9 cellular contexts compared by ENCODE assay signal in the genomic region with DNA sequence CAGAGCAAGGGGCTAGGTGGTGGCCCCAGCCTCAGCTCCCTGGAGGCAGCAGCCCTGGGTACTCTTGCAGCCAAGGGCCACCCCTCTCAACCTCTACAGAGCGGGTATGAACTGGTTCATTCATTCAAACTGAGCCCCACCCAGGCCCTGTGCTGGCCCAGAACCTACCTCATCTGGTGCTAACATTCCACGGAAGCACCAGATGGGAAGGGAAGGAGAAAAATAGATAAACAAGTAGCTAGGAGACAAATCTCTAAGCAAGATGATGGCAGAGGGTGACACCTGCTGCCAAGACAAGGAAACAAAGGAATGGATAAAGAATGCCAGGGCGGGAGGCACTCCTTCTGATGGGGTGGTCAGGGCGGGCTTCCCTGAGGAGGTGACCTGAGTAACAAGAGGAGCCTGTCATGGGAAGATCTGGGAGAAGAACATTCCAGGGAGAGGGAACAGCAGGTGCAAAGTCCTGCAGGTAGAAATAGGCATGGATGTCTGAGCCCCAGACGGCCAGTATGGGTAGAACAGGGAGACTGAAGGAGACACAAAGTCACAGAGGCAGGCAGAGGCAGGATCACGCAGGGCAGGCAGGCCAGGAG. TPM values are rescaled to one million over a fixed set of nuclear protein-coding genes. Genes with fewer than 3 reads are reported as not detected.
DNase-seq lines count a peak whose midpoint lies in the region; ATAC-seq lines count a peak whose summit lies in the region.
"Had no signal": no experiment of that assay in that cellular context is flagged by ENCODE, and none has a peak within 500 bp of the region (broad histone marks: within the 10 kb centered on the region; RNA-seq: fewer than 3 reads in every experiment).

No MANE protein-coding gene starts in this region.

- peaks cover 15% of the 10 kb centered on the region for H3K36me3 ChIP-seq in effector memory CD4-positive, alpha-beta T cell (ENCODE audit: control insufficient read depth, insufficient read depth, low read length)

- ATAC-seq in sciatic nerve (peak; percentile 58), GM18858 (IDR thresholded peaks at IDR 0.05; ENCODE audit: unreplicated experiment) (no peak)
- ATAC-seq: left lobe of liver had no signal

- peak overlapping the region; percentile 25 for H3K27ac ChIP-seq in effector memory CD4-positive, alpha-beta T cell (ENCODE audit: insufficient read depth, low read length, poor library complexity, severe bottlenecking)

- peak; percentile 66 to 73 for DNase-seq in NCI-H524 (lab: John Stamatoyannopoulos, UW)
- no peak for DNase-seq in NCI-H524 treated with DMSO at 0.1 percent for 48 hours (lab: John Stamatoyannopoulos, UW)
- DNase-seq in NCI-H2171 (lab: John Stamatoyannopoulos, UW): peak; percentile 88
- DNase-seq in effector memory CD4-positive, alpha-beta T cell: no peak
- DNase-seq in sciatic nerve (ENCODE audit: low spot score): no peak
- DNase-seq in HK-2 (ENCODE audit: unreplicated experiment): no peak
- DNase-seq in NCI-H1048 (lab: John Stamatoyannopoulos, UW): no peak

- no peak overlapping the region for H3K4me3 ChIP-seq in effector memory CD4-positive, alpha-beta T cell (ENCODE audit: insufficient read depth, low read depth, low read length, poor library complexity, severe bottlenecking)

- H3K27me3 ChIP-seq in effector memory CD4-positive, alpha-beta T cell (replicated peaks; ENCODE audit: control insufficient read depth, insufficient read depth, low read length, poor library complexity, severe bottlenecking): no peaks in the 10 kb centered on the region

- H3K9me3 ChIP-seq in effector memory CD4-positive, alpha-beta T cell (ENCODE audit: control insufficient read depth, low read length): no peaks in the 10 kb centered on the region

- intact Hi-C loops in sciatic nerve (cut with DNase I): loop anchor here (5.0 kb wide), 1 partner anchor 38 kb away; no protein-coding TSS in a partner anchor

- peaks cover 21% of the 10 kb centered on the region for H3K4me1 ChIP-seq in effector memory CD4-positive, alpha-beta T cell (ENCODE audit: control insufficient read depth, insufficient read depth, low read length, poor library complexity, severe bottlenecking)

RNA-seq across cellular contexts. Expression of a gene that starts 6.1 kb away (rescaled TPM):
- total RNA-seq in sciatic nerve: 19.6 TPM

RNA-seq across cellular contexts. Expression of a gene that starts 11.3 kb away (rescaled TPM):
- total RNA-seq in sciatic nerve: 108 TPM

RNA-seq across cellular contexts. Expression of a gene that starts 19.9 kb away (rescaled TPM):
- total RNA-seq in sciatic nerve: 2.0 TPM

RNA-seq across cellular contexts. Expression of a gene that starts 26.9 kb away (rescaled TPM):
- total RNA-seq in sciatic nerve: 24.6 TPM

RNA-seq across cellular contexts. Expression of a gene that starts 33.2 kb away (rescaled TPM):
- 61.0 TPM for total RNA-seq in sciatic nerve

Comparison
In these comparisons a context has a peak if more than half of its experiments do, and no peak if none do; other contexts are left out.
1. DNase-seq: peak in NCI-H524 (2 of 2) and NCI-H2171 (single experiment); none in NCI-H524 treated with DMSO at 0.1 percent for 48 hours (single experiment), effector memory CD4-positive, alpha-beta T cell (0 of 3), sciatic nerve (single experiment), HK-2 (single experiment) and NCI-H1048 (single experiment).